Comparison of ENCODE assay signal across 8 cellular contexts in genomic region chr11:76629853-76630599, GRCh38. TPM values are rescaled to one million over a fixed set of nuclear protein-coding genes. Genes with fewer than 3 reads are reported as not detected.
A peak's percentile ranks its signal among the peaks of the same experiment; 100 is the strongest.
DNase-seq lines count a peak whose midpoint lies in the region; ATAC-seq and TF ChIP-seq lines count a peak whose summit lies in the region.

No MANE protein-coding gene starts in this region.

- POLR2A ChIA-PET in MCF 10A (lab: Yijun Ruan, JAX) = interaction anchor here (1.1 kb wide), 1 partner anchor 412 kb away, joined by 3 read pairs; no protein-coding TSS in a partner anchor

- H2BK12ac ChIP-seq in mesenchymal stem cell (ENCODE audit: low read length in 2 of 2) = peak overlapping the region in 1 of 2 experiments; percentile 70

- H3K14ac ChIP-seq in mesenchymal stem cell (ENCODE audit: low read length in 2 of 2) = no peak overlapping the region

- TF ChIP-seq CTCF in breast epithelium (IDR thresholded peaks at IDR 0.05) (no peak), MCF 10A (IDR thresholded peaks at IDR 0.05; ENCODE audit: unreplicated experiment) (no peak)

- H2BK15ac ChIP-seq in mesenchymal stem cell (ENCODE audit: low read depth, poor library complexity, severe bottlenecking) = peak overlapping the region; percentile 44

- H3K9me3 Mint-ChIP-seq in MCF 10A (ENCODE audit: unreplicated experiment) = peaks cover 8% of the 10 kb centered on the region
- H3K9me3 Mint-ChIP-seq in central memory CD8-positive, alpha-beta T cell = peaks cover 7% of the 10 kb centered on the region

- TF ChIP-seq POLR2A in breast epithelium (IDR thresholded peaks at IDR 0.05) = no peak

- CTCF ChIA-PET in MCF 10A (lab: Yijun Ruan, JAX) = interaction anchor here (0.5 kb wide), 1 partner anchor 769 kb away, joined by 4 read pairs; no protein-coding TSS in a partner anchor

- peak overlapping the region in 1 of 3 donors; percentile 17 for H3K4me3 ChIP-seq in breast epithelium
- H3K4me3 ChIP-seq in mesenchymal stem cell (ENCODE audit: insufficient read depth in 1 of 2, low read depth in 1 of 2, low read length in 2 of 2) = peak overlapping the region in 1 of 2 experiments; percentile 16

- intact Hi-C loops in breast epithelium (cut with DNase I; ENCODE audit: low total_unique reads) (no loop called here), MCF 10A (cut with micrococcal nuclease) (no loop called here)

- no peak overlapping the region for H3K27ac Mint-ChIP-seq in MCF 10A (ENCODE audit: low read depth, unreplicated experiment)
- H3K27ac Mint-ChIP-seq in central memory CD8-positive, alpha-beta T cell (ENCODE audit: low read depth) = peak overlapping the region; percentile 35

- ATAC-seq in central memory CD8-positive, alpha-beta T cell (replicated peaks; ENCODE audit: extremely low read depth, poor library complexity, severe bottlenecking) = peak; percentile 38
- ATAC-seq in GM21381 (IDR thresholded peaks at IDR 0.05; ENCODE audit: unreplicated experiment) (no peak), HG03159 (IDR thresholded peaks at IDR 0.05; ENCODE audit: unreplicated experiment) (no peak)

- no peak overlapping the region for H3K4me2 ChIP-seq in mesenchymal stem cell (ENCODE audit: low read length, poor library complexity, severe bottlenecking)

- H2BK120ac ChIP-seq in mesenchymal stem cell (ENCODE audit: low read depth, low read length) = peak overlapping the region; percentile 40

- peaks cover 3% of the 10 kb centered on the region for H3K27me3 Mint-ChIP-seq in MCF 10A (ENCODE audit: insufficient read depth, unreplicated experiment)
- peaks cover 5% of the 10 kb centered on the region for H3K27me3 Mint-ChIP-seq in central memory CD8-positive, alpha-beta T cell

- WGBS in mesenchymal stem cell = 65% methylated on average over 11 of the region's 11 CpGs

- no peaks in the 10 kb centered on the region for H3K4me1 Mint-ChIP-seq in MCF 10A (ENCODE audit: insufficient read depth, unreplicated experiment)
- H3K4me1 Mint-ChIP-seq in central memory CD8-positive, alpha-beta T cell = peaks cover 20% of the 10 kb centered on the region

- peak overlapping the region; percentile 43 for H4K8ac ChIP-seq in mesenchymal stem cell (ENCODE audit: low read length)

- H2AK5ac ChIP-seq in mesenchymal stem cell (ENCODE audit: low read length, severe bottlenecking) = no peak overlapping the region

- H3K4ac ChIP-seq in mesenchymal stem cell (ENCODE audit: low read depth in 1 of 2, low read length in 2 of 2) = no peak overlapping the region

- no peaks in the 10 kb centered on the region for H3K79me1 ChIP-seq in mesenchymal stem cell (replicated peaks; ENCODE audit: low read length, poor library complexity, severe bottlenecking)

- no TSS peak for BruUV-seq in MCF 10A (replicated peaks; lab: Mats Ljungman, UMichigan)

- no peak overlapping the region for H3K23ac ChIP-seq in mesenchymal stem cell (ENCODE audit: low read length in 2 of 2)

- DNase-seq in breast epithelium (ENCODE audit: low spot score in 2 of 2) (no peak), MCF 10A (ENCODE audit: unreplicated experiment) (no peak), mesenchymal stem cell (no peak), NCI-H2171 treated with DMSO at 0.1 percent for 48 hours (lab: John Stamatoyannopoulos, UW) (no peak), cortex of kidney (lab: John Stamatoyannopoulos, UW) (no peak)
- DNase-seq in central memory CD8-positive, alpha-beta T cell (ENCODE audit: low spot score in 2 of 2) = no peak

- H3K4me1 ChIP-seq in breast epithelium (no peaks in the 10 kb centered on the region), mesenchymal stem cell (ENCODE audit: control insufficient read depth, insufficient read depth, low read depth, low read length) (no peaks in the 10 kb centered on the region)

- H3K18ac ChIP-seq in mesenchymal stem cell (ENCODE audit: low read depth in 1 of 2, low read length in 2 of 2) = peak overlapping the region; percentile 42 to 51

- no peak overlapping the region for H2BK5ac ChIP-seq in mesenchymal stem cell (ENCODE audit: low read depth, low read length, poor library complexity, severe bottlenecking)

- H3K9ac ChIP-seq in mesenchymal stem cell (ENCODE audit: low read length) = peak overlapping the region; percentile 75

- H3K9me3 ChIP-seq in breast epithelium (peaks cover 0 to 8% of the 10 kb centered on the region in 2 donors), mesenchymal stem cell (ENCODE audit: control insufficient read depth, low read length) (peaks cover 10% of the 10 kb centered on the region)

- H3K27me3 ChIP-seq in breast epithelium (no peaks in the 10 kb centered on the region), mesenchymal stem cell (ENCODE audit: control insufficient read depth in 1 of 2, insufficient read depth in 1 of 2, low read length in 2 of 2) (no peaks in the 10 kb centered on the region)

- H3K36me3 ChIP-seq in breast epithelium = no peaks in the 10 kb centered on the region
- no peaks in the 10 kb centered on the region for H3K36me3 ChIP-seq in mesenchymal stem cell (ENCODE audit: control insufficient read depth in 1 of 2, insufficient read depth in 2 of 2, low read depth in 1 of 2, low read length in 2 of 2)

- H3K36me3 Mint-ChIP-seq in MCF 10A (ENCODE audit: insufficient read depth, unreplicated experiment) = no peaks in the 10 kb centered on the region
- H3K36me3 Mint-ChIP-seq in central memory CD8-positive, alpha-beta T cell (ENCODE audit: insufficient read depth) = no peaks in the 10 kb centered on the region

- H4K91ac ChIP-seq in mesenchymal stem cell (ENCODE audit: low read length) = peak overlapping the region; percentile 8

- H3K27ac ChIP-seq in breast epithelium (peak overlapping the region; percentile 81 to 91), mesenchymal stem cell (ENCODE audit: low read length, poor library complexity, severe bottlenecking) (no peak overlapping the region)

- no peak overlapping the region for H2AFZ ChIP-seq in mesenchymal stem cell (ENCODE audit: low read depth, low read length)

- no peak overlapping the region for H3K4me3 Mint-ChIP-seq in MCF 10A (ENCODE audit: unreplicated experiment)
- H3K4me3 Mint-ChIP-seq in central memory CD8-positive, alpha-beta T cell = no peak overlapping the region

RNA-seq across cellular contexts. Expression of gene LRRC32, which starts 40.5 kb away (rescaled TPM):
- total RNA-seq in breast epithelium = 10 to 100 TPM in 2 of 3 donors, 1 to 10 TPM in 1; 7.5 to 56.0 (median 42.6) TPM
- not detected in 2 replicates for total RNA-seq in MCF 10A (2022)
- polyA plus RNA-seq in mesenchymal stem cell (2013, experiment 1 of 2) = 35.9 TPM
- 36.0 TPM for polyA plus RNA-seq in mesenchymal stem cell (2013, experiment 2 of 2)
